In genomic region chr2:54518430-54518829, GRCh38 we compare ENCODE assay signal across 34 cellular contexts.
"Had no signal": no experiment of that assay in that cellular context is flagged by ENCODE, and none has a peak within 500 bp of the region (broad histone marks: within the 10 kb centered on the region; RNA-seq: fewer than 3 reads in every experiment).

No MANE protein-coding gene starts in this region.

- H3K4me3 Mint-ChIP-seq: activated CD4-positive, alpha-beta memory T cell treated with anti-CD3 and anti-CD28 coated beads for 36 hours; activated CD4-positive, alpha-beta T cell treated with anti-CD3 and anti-CD28 coated beads for 36 hours; activated CD4-positive, alpha-beta T cell treated with anti-CD3 and anti-CD28 coated beads, Interleukin-2, amount 10 ng/mL, durations not matched to agents 24 days and 14 days; activated CD8-positive, alpha-beta memory T cell treated with anti-CD3 and anti-CD28 coated beads, Interleukin-2, amount 10 ng/mL, durations not matched to agents 7 days and 5 days; activated CD8-positive, alpha-beta T cell treated with anti-CD3 and anti-CD28 coated beads, Interleukin-2, amount 10 ng/mL, durations not matched to agents 7 days and 5 days; activated naive CD4-positive, alpha-beta T cell treated with anti-CD3 and anti-CD28 coated beads for 36 hours; activated naive CD4-positive, alpha-beta T cell treated with anti-CD3 and anti-CD28 coated beads, Interleukin-2, amount 50 U/mL, for 24 hours; activated naive CD8-positive, alpha-beta T cell treated with anti-CD3 and anti-CD28 coated beads for 36 hours; activated naive CD8-positive, alpha-beta T cell treated with anti-CD3 and anti-CD28 coated beads, Interleukin-2, amount 50 U/mL, for 24 hours; activated T-helper 1 cell treated with anti-CD3 and anti-CD28 coated beads, Interleukin-12 subunit alpha, Interleukin-12 subunit beta, Interleukin-2, Interleukin-4 antibody, amounts not matched to agents 30 ng/mL and 10 ng/mL and 1 ng/mL, durations not matched to agents 14 hours and 24 hours and 36 hours; effector memory CD8-positive, alpha-beta T cell; T-cell; T-helper 1 cell treated with Interleukin-12 subunit alpha and Interleukin-12 subunit beta and Interleukin-4 antibody, amounts not matched to agents 30 μg/mL and 1 μg/mL, for 36 hours had no signal

- H3K4me3 ChIP-seq: adrenal gland, body of pancreas, esophagus muscularis mucosa, gastroesophageal sphincter had no signal

- H3K36me3 ChIP-seq: adrenal gland, gastroesophageal sphincter had no signal

- H3K9me3 Mint-ChIP-seq: activated CD4-positive, alpha-beta memory T cell treated with anti-CD3 and anti-CD28 coated beads for 36 hours; activated CD4-positive, alpha-beta T cell treated with anti-CD3 and anti-CD28 coated beads, Interleukin-2, amount 10 ng/mL, durations not matched to agents 24 days and 14 days; activated naive CD4-positive, alpha-beta T cell treated with anti-CD3 and anti-CD28 coated beads for 36 hours; activated naive CD4-positive, alpha-beta T cell treated with anti-CD3 and anti-CD28 coated beads, Interleukin-2, amount 50 U/mL, for 24 hours; activated naive CD8-positive, alpha-beta T cell treated with anti-CD3 and anti-CD28 coated beads for 36 hours; activated naive CD8-positive, alpha-beta T cell treated with anti-CD3 and anti-CD28 coated beads, Interleukin-2, amount 50 U/mL, for 24 hours; activated T-helper 1 cell treated with anti-CD3 and anti-CD28 coated beads, Interleukin-12 subunit alpha, Interleukin-12 subunit beta, Interleukin-2, Interleukin-4 antibody, amounts not matched to agents 30 ng/mL and 10 ng/mL and 1 ng/mL, durations not matched to agents 14 hours and 24 hours and 36 hours; activated T-helper 2 cell treated with anti-CD3 and anti-CD28 coated beads, Interferon-gamma antibody, Interleukin-2, Interleukin-4, amounts not matched to agents 10 μg/mL and 5 μg/mL and 100 μg/mL, durations not matched to agents 14 hours and 24 hours and 36 hours; effector memory CD8-positive, alpha-beta T cell; T-cell; T-helper 1 cell treated with Interleukin-12 subunit alpha and Interleukin-12 subunit beta and Interleukin-4 antibody, amounts not matched to agents 30 μg/mL and 1 μg/mL, for 36 hours had no signal

- H3K36me3 Mint-ChIP-seq: activated CD4-positive, alpha-beta memory T cell treated with anti-CD3 and anti-CD28 coated beads for 36 hours; activated CD8-positive, alpha-beta memory T cell treated with anti-CD3 and anti-CD28 coated beads, Interleukin-2, amount 10 ng/mL, durations not matched to agents 7 days and 5 days; activated naive CD4-positive, alpha-beta T cell treated with anti-CD3 and anti-CD28 coated beads, Interleukin-2, amount 50 U/mL, for 24 hours; activated naive CD8-positive, alpha-beta T cell treated with anti-CD3 and anti-CD28 coated beads for 36 hours; T-cell had no signal

- ATAC-seq: activated CD4-positive, alpha-beta T cell treated with anti-CD3 and anti-CD28 coated beads for 36 hours; activated CD8-positive, alpha-beta memory T cell treated with anti-CD3 and anti-CD28 coated beads, Interleukin-2, amount 10 ng/mL, durations not matched to agents 7 days and 5 days; activated CD8-positive, alpha-beta T cell treated with anti-CD3 and anti-CD28 coated beads, Interleukin-2, amount 10 ng/mL, durations not matched to agents 7 days and 5 days; activated naive CD8-positive, alpha-beta T cell treated with anti-CD3 and anti-CD28 coated beads, Interleukin-2, amount 50 U/mL, for 24 hours; body of pancreas; effector memory CD8-positive, alpha-beta T cell; foreskin keratinocyte; gastroesophageal sphincter; T-cell had no signal

- H3K27me3 ChIP-seq: adrenal gland, body of pancreas, esophagus muscularis mucosa, foreskin keratinocyte, gastroesophageal sphincter had no signal

- H3K27ac Mint-ChIP-seq: activated CD4-positive, alpha-beta memory T cell treated with anti-CD3 and anti-CD28 coated beads for 36 hours; activated CD4-positive, alpha-beta T cell treated with anti-CD3 and anti-CD28 coated beads for 36 hours; activated CD4-positive, alpha-beta T cell treated with anti-CD3 and anti-CD28 coated beads, Interleukin-2, amount 10 ng/mL, durations not matched to agents 24 days and 14 days; activated CD8-positive, alpha-beta memory T cell treated with anti-CD3 and anti-CD28 coated beads, Interleukin-2, amount 10 ng/mL, durations not matched to agents 7 days and 5 days; activated CD8-positive, alpha-beta T cell treated with anti-CD3 and anti-CD28 coated beads, Interleukin-2, amount 10 ng/mL, durations not matched to agents 7 days and 5 days; activated naive CD4-positive, alpha-beta T cell treated with anti-CD3 and anti-CD28 coated beads for 36 hours; activated naive CD4-positive, alpha-beta T cell treated with anti-CD3 and anti-CD28 coated beads, Interleukin-2, amount 50 U/mL, for 24 hours; activated naive CD8-positive, alpha-beta T cell treated with anti-CD3 and anti-CD28 coated beads for 36 hours; activated naive CD8-positive, alpha-beta T cell treated with anti-CD3 and anti-CD28 coated beads, Interleukin-2, amount 50 U/mL, for 24 hours; activated T-helper 1 cell treated with anti-CD3 and anti-CD28 coated beads, Interleukin-12 subunit alpha, Interleukin-12 subunit beta, Interleukin-2, Interleukin-4 antibody, amounts not matched to agents 30 ng/mL and 10 ng/mL and 1 ng/mL, durations not matched to agents 14 hours and 24 hours and 36 hours; activated T-helper 2 cell treated with anti-CD3 and anti-CD28 coated beads, Interferon-gamma antibody, Interleukin-2, Interleukin-4, amounts not matched to agents 10 μg/mL and 5 μg/mL and 100 μg/mL, durations not matched to agents 14 hours and 24 hours and 36 hours; effector memory CD8-positive, alpha-beta T cell; T-cell had no signal

- H3K9me3 ChIP-seq: adrenal gland, body of pancreas, esophagus muscularis mucosa, gastroesophageal sphincter had no signal

- H3K27me3 Mint-ChIP-seq: activated CD4-positive, alpha-beta memory T cell treated with anti-CD3 and anti-CD28 coated beads for 36 hours; activated naive CD8-positive, alpha-beta T cell treated with anti-CD3 and anti-CD28 coated beads for 36 hours had no signal

- DNase-seq: activated CD4-positive, alpha-beta memory T cell treated with anti-CD3 and anti-CD28 coated beads for 36 hours; activated CD4-positive, alpha-beta T cell treated with anti-CD3 and anti-CD28 coated beads for 36 hours; activated CD4-positive, alpha-beta T cell treated with anti-CD3 and anti-CD28 coated beads, Interleukin-2, amount 10 ng/mL, durations not matched to agents 24 days and 14 days; activated CD4-positive, CD25-positive, alpha-beta regulatory T cell; activated CD4-positive, CD25-positive, alpha-beta regulatory T cell treated with anti-CD3 and anti-CD28 coated beads, Interleukin-2, amount 50 U/mL, for 72 hours; activated CD8-positive, alpha-beta memory T cell treated with anti-CD3 and anti-CD28 coated beads, Interleukin-2, amount 10 ng/mL, durations not matched to agents 7 days and 5 days; activated CD8-positive, alpha-beta memory T cell treated with anti-CD3 and anti-CD28 coated beads, Interleukin-2, amount 50 U/mL, for 4 hours; activated CD8-positive, alpha-beta T cell treated with anti-CD3 and anti-CD28 coated beads, Interleukin-2, amount 10 ng/mL, durations not matched to agents 7 days and 5 days; activated effector memory CD4-positive, alpha-beta T cell treated with anti-CD3 and anti-CD28 coated beads, Interleukin-2, amount 50 U/mL, for 16 hours; activated naive CD4-positive, alpha-beta T cell treated with anti-CD3 and anti-CD28 coated beads for 36 hours; activated naive CD8-positive, alpha-beta T cell treated with anti-CD3 and anti-CD28 coated beads for 36 hours; activated naive CD8-positive, alpha-beta T cell treated with anti-CD3 and anti-CD28 coated beads, Interleukin-2, amount 50 U/mL, for 24 hours; activated T-cell treated with anti-CD3 and anti-CD28 coated beads, Interleukin-2, amount 50 U/mL, for 1 hour; activated T-cell treated with anti-CD3 and anti-CD28 coated beads, Interleukin-2, amount 50 U/mL, for 48 hours; adrenal gland; amygdala; aorta; body of pancreas; caudate nucleus; cortex of kidney; dermis blood vessel endothelial cell; effector CD4-positive, alpha-beta T cell; effector memory CD8-positive, alpha-beta T cell; erythroblast; foreskin keratinocyte; SW 1271; T-cell; T1000 had no signal

- H3K4me1 ChIP-seq: foreskin keratinocyte had no signal

- H3K27ac ChIP-seq: adrenal gland, body of pancreas, esophagus muscularis mucosa, foreskin keratinocyte, gastroesophageal sphincter had no signal
